ENCODE assay signal across 9 cellular contexts in genomic region chr19:1446713-1447564, GRCh38. TPM values are rescaled to one million over a fixed set of nuclear protein-coding genes. Genes with fewer than 3 reads are reported as not detected.
DNase-seq lines count a peak whose midpoint lies in the region; ATAC-seq and TF ChIP-seq lines count a peak whose summit lies in the region.
"Had no signal": no experiment of that assay in that cellular context is flagged by ENCODE, and none has a peak within 500 bp of the region (broad histone marks: within the 10 kb centered on the region; RNA-seq: fewer than 3 reads in every experiment).

No MANE protein-coding gene starts in this region.

- no peak overlapping the region for H3K4me2 ChIP-seq in OCI-LY7 (ENCODE audit: low read length)

- no peaks in the 10 kb centered on the region; the same call in 1 of the 2 replicates for H4K20me1 ChIP-seq in OCI-LY7 (ENCODE audit: insufficient read depth, low read length)

- peaks cover 15% of the 10 kb centered on the region for H3K36me3 ChIP-seq in OCI-LY7 (ENCODE audit: insufficient read depth, low read length)

- no peak overlapping the region for H2AFZ ChIP-seq in OCI-LY7 (ENCODE audit: low read length)

- H3K4me1 ChIP-seq in OCI-LY7 (ENCODE audit: insufficient read depth, low read length, poor library complexity, severe bottlenecking) = peaks cover 31% of the 10 kb centered on the region

- H3K9me3 ChIP-seq in OCI-LY7 (ENCODE audit: low read length) = no peaks in the 10 kb centered on the region

- peaks cover 8% of the 10 kb centered on the region for H3K36me3 Mint-ChIP-seq in mesothelial cell of epicardium

- CTCF ChIA-PET in OCI-LY7 (lab: Charles Lee; ENCODE audit: unreplicated experiment) = no interaction called here

- no TSS peak for BruUV-seq in OCI-LY7 (replicated peaks; lab: Mats Ljungman, UMichigan)

- H3K4me3 Mint-ChIP-seq in mesothelial cell of epicardium = peak overlapping the region; percentile 60

- no peak overlapping the region for H3K27ac Mint-ChIP-seq in mesothelial cell of epicardium

- no peaks in the 10 kb centered on the region for H3K9me3 Mint-ChIP-seq in mesothelial cell of epicardium

- no peak for ATAC-seq in HG02970 (IDR thresholded peaks at IDR 0.05; ENCODE audit: low FRiP score, unreplicated experiment)

- H3K79me2 ChIP-seq in OCI-LY7 (ENCODE audit: insufficient read depth, low read depth, low read length) = no peaks in the 10 kb centered on the region

- in situ Hi-C loops in astrocyte of the cerebellum (cut with HindIII; ENCODE audit: low sequenced_read_pairs) = no loop called here

- peak overlapping the region; percentile 29 for H3K4me3 ChIP-seq in astrocyte of the cerebellum (ENCODE audit: low read depth, low read length)
- no peak overlapping the region for H3K4me3 ChIP-seq in OCI-LY7 (ENCODE audit: low read depth, low read length, poor library complexity, severe bottlenecking)

- peaks cover 61% of the 10 kb centered on the region for H3K27me3 Mint-ChIP-seq in mesothelial cell of epicardium (ENCODE audit: low read depth)

- POLR2A ChIA-PET in OCI-LY7 (lab: Charles Lee) = no interaction called here

- DNase-seq in NCI-H1417 (lab: John Stamatoyannopoulos, UW) (peak in 2 of 3 experiments; percentile 34 to 44), NCI-H1417 treated with DMSO at 0.1 percent for 48 hours (lab: John Stamatoyannopoulos, UW) (no peak), GM03348 (ENCODE audit: low spot score) (peak; percentile 36), astrocyte of the cerebellum (ENCODE audit: low read depth) (no peak), mesothelial cell of epicardium (ENCODE audit: low spot score in 2 of 2, unreplicated experiment in 2 of 2) (no peak), ureter (ENCODE audit: low spot score) (no peak), OCI-LY7 (ENCODE audit: low spot score) (no peak)
- DNase-seq: activated CD8-positive, alpha-beta memory T cell treated with anti-CD3 and anti-CD28 coated beads, Interleukin-2, amount 50 U/mL, for 48 hours had no signal

- H3K27ac ChIP-seq in OCI-LY7 (ENCODE audit: low read depth, low read length, poor library complexity, severe bottlenecking) = no peak overlapping the region

- H3K9me2 ChIP-seq in OCI-LY7 (ENCODE audit: insufficient read depth, low read length) = no peaks in the 10 kb centered on the region

- intact Hi-C loops in OCI-LY7 (cut with micrococcal nuclease; ENCODE audit: unreplicated experiment) = no loop called here

- TF ChIP-seq CTCF in astrocyte of the cerebellum (IDR thresholded peaks at IDR 0.05; ENCODE audit: low read depth, low read length, missing control alignments) (no peak), mesothelial cell of epicardium (IDR thresholded peaks at IDR 0.05; ENCODE audit: unreplicated experiment) (no peak), OCI-LY7 (conservative IDR thresholded peaks at IDR 0.05; ENCODE audit: low read length) (no peak)

- peaks cover 2% of the 10 kb centered on the region for H3K4me1 Mint-ChIP-seq in mesothelial cell of epicardium

RNA-seq across cellular contexts. Expression of gene APC2, which starts 3.0 kb away (rescaled TPM):
- total RNA-seq in mesothelial cell of epicardium = 2.3 to 2.8 TPM (median 2.4 TPM) in 3 replicates
- 0.26 TPM for total RNA-seq in ureter
- total RNA-seq in OCI-LY7 (2014; rRNA removed; shearing (Covaris generic)) = 0.23 and 0.57 TPM in 2 replicates
- total RNA-seq in OCI-LY7 (2022) = 2.4 and 5.5 TPM in 2 replicates

RNA-seq across cellular contexts. Expression of gene RPS15, which starts 8.7 kb away (rescaled TPM):
- 1,014 to 1,040 TPM (median 1,034 TPM) in 3 replicates for total RNA-seq in mesothelial cell of epicardium
- total RNA-seq in ureter = 1,085 TPM
- total RNA-seq in OCI-LY7 (2014; rRNA removed; shearing (Covaris generic)) = 2,068 and 2,241 TPM in 2 replicates
- 1,654 and 1,860 TPM in 2 replicates for total RNA-seq in OCI-LY7 (2022)

RNA-seq across cellular contexts. Expression of gene C19orf25, which starts 32.1 kb away (rescaled TPM):
- total RNA-seq in mesothelial cell of epicardium (29.4 to 34.2 TPM (median 30.0 TPM) in 3 replicates), ureter (23.9 TPM), OCI-LY7 (2022) (54.6 and 58.6 TPM in 2 replicates)
- total RNA-seq in OCI-LY7 (2014; rRNA removed; shearing (Covaris generic)) = 27.1 and 45.6 TPM in 2 replicates

RNA-seq across cellular contexts. Expression of gene DAZAP1, which starts 39.6 kb away (rescaled TPM):
- total RNA-seq in mesothelial cell of epicardium (130 to 134 TPM (median 131 TPM) in 3 replicates), ureter (137 TPM), OCI-LY7 (2022) (373 and 383 TPM in 2 replicates)
- total RNA-seq in OCI-LY7 (2014; rRNA removed; shearing (Covaris generic)) = 170 and 210 TPM in 2 replicates

RNA-seq across cellular contexts. Expression of gene PCSK4, which starts 43.2 kb away (rescaled TPM):
- total RNA-seq in mesothelial cell of epicardium (20.9 to 24.0 TPM (median 22.6 TPM) in 3 replicates), ureter (4.5 TPM), OCI-LY7 (2022) (13.0 and 15.7 TPM in 2 replicates)
- 1.9 and 8.3 TPM in 2 replicates for total RNA-seq in OCI-LY7 (2014; rRNA removed; shearing (Covaris generic))

Comparison
In these comparisons a context has a peak if more than half of its experiments do, and no peak if none do; other contexts are left out.
1. DNase-seq: peak in NCI-H1417 (2 of 3) and GM03348 (single experiment); none in NCI-H1417 treated with DMSO at 0.1 percent for 48 hours (single experiment), astrocyte of the cerebellum (single experiment), mesothelial cell of epicardium (0 of 2), ureter (single experiment) and OCI-LY7 (single experiment).